Comparison of ENCODE assay signal across 12 cellular contexts in genomic region chr13:76758738-76759137, GRCh38.
"Had no signal": no experiment of that assay in that cellular context is flagged by ENCODE, and none has a peak within 500 bp of the region (broad histone marks: within the 10 kb centered on the region; RNA-seq: fewer than 3 reads in every experiment).

No MANE protein-coding gene starts in this region.

- H3K36me3 ChIP-seq: esophagus muscularis mucosa, upper lobe of right lung had no signal

- H3K4me3 ChIP-seq: dorsolateral prefrontal cortex, esophagus muscularis mucosa, skin epidermis, upper lobe of right lung had no signal

- H3K27me3 ChIP-seq: dorsolateral prefrontal cortex, esophagus muscularis mucosa, upper lobe of right lung had no signal

- H3K27ac ChIP-seq: dorsolateral prefrontal cortex, esophagus muscularis mucosa, skin epidermis, upper lobe of right lung had no signal

- ATAC-seq: activated T-cell treated with anti-CD3 and anti-CD28 coated beads, Interleukin-2, amount 50 U/mL, for 72 hours; left ventricle myocardium superior; natural killer cell treated with Interleukin-12 subunit alpha and Interleukin-12 subunit beta and Interleukin-15 and Interleukin-18, amount 100 ng/mL, for 72 hours had no signal

- DNase-seq: activated CD4-positive, alpha-beta T cell treated with anti-CD3 and anti-CD28 coated beads, Interleukin-2, amount 10 ng/mL, durations not matched to agents 7 days and 5 days; activated CD8-positive, alpha-beta memory T cell treated with anti-CD3 and anti-CD28 coated beads, Interleukin-2, amount 50 U/mL, for 48 hours; activated naive CD8-positive, alpha-beta T cell treated with anti-CD3 and anti-CD28 coated beads for 36 hours; activated T-cell treated with anti-CD3 and anti-CD28 coated beads, Interleukin-2, amount 50 U/mL, for 72 hours; dorsolateral prefrontal cortex; hippocampal formation; left ventricle myocardium superior; SW 1271; upper lobe of right lung had no signal

- H3K9me3 ChIP-seq: esophagus muscularis mucosa, upper lobe of right lung had no signal
